8 cellular contexts compared by ENCODE assay signal in genomic region chr4:13483142-13484044, GRCh38. TPM values are rescaled to one million over a fixed set of nuclear protein-coding genes. Genes with fewer than 3 reads are reported as not detected.
DNase-seq lines count a peak whose midpoint lies in the region; ATAC-seq, FAIRE-seq and TF ChIP-seq lines count a peak whose summit lies in the region.

No MANE protein-coding gene starts in this region.

- H3K4me3 ChIP-seq in CD4-positive, alpha-beta memory T cell (ENCODE audit: low read length in 2 of 2) = peak overlapping the region; percentile 74 to 81
- H3K4me3 ChIP-seq in OCI-LY7 (ENCODE audit: low read depth, low read length, poor library complexity, severe bottlenecking) (peak overlapping the region; percentile 95), heart right ventricle (peak overlapping the region; percentile 71 to 85 (median 82)), parathyroid adenoma (ENCODE audit: low read depth, low read length) (peak overlapping the region; percentile 89)

- peak overlapping the region; percentile 93 for H3K27ac ChIP-seq in CD4-positive, alpha-beta memory T cell (ENCODE audit: low read depth, low read length)
- H3K27ac ChIP-seq in OCI-LY7 (ENCODE audit: low read depth, low read length, poor library complexity, severe bottlenecking) (peak overlapping the region; percentile 56), angular gyrus (ENCODE audit: low read depth, low read length) (peak overlapping the region; percentile 98), heart right ventricle (peak overlapping the region; percentile 77 to 98 (median 92)), parathyroid adenoma (peak overlapping the region; percentile 91)

- peaks cover 0 to 2% (median 0%) of the 10 kb centered on the region in 8 donors for H3K9me3 Mint-ChIP-seq in CD4-positive, alpha-beta memory T cell

- H3K4me2 ChIP-seq in OCI-LY7 (ENCODE audit: low read length) (peak overlapping the region; percentile 80), parathyroid adenoma (ENCODE audit: low read length) (peak overlapping the region; percentile 84)

- peak; percentile 44 for FAIRE-seq in GM19239 (lab: Jason Lieb, UNC)

- no peaks in the 10 kb centered on the region for H3K36me3 ChIP-seq in CD4-positive, alpha-beta memory T cell (ENCODE audit: insufficient read depth, low read length)
- H3K36me3 ChIP-seq in OCI-LY7 (ENCODE audit: insufficient read depth, low read length) = peaks cover 5% of the 10 kb centered on the region
- H3K36me3 ChIP-seq in heart right ventricle = peaks cover 0 to 12% (median 0%) of the 10 kb centered on the region in 9 donors
- H3K36me3 ChIP-seq in parathyroid adenoma (ENCODE audit: control insufficient read depth, insufficient read depth, low read length) = no peaks in the 10 kb centered on the region

- 3 to 5% methylated on average over 38 of the region's 38 CpGs for WGBS in heart right ventricle, 2 donors

- H3K79me2 ChIP-seq in OCI-LY7 (ENCODE audit: insufficient read depth, low read depth, low read length) (peaks cover 39% of the 10 kb centered on the region; the same call in 1 of the 2 replicates), parathyroid adenoma (no peaks in the 10 kb centered on the region)

- H4K20me1 ChIP-seq in OCI-LY7 (ENCODE audit: insufficient read depth, low read length) = no peaks in the 10 kb centered on the region

- peak overlapping the region; percentile 85 to 99 (median 96) for H3K27ac Mint-ChIP-seq in CD4-positive, alpha-beta memory T cell

- H3K4me3 Mint-ChIP-seq in CD4-positive, alpha-beta memory T cell = peak overlapping the region; percentile 73 to 94 (median 90)

- no peaks in the 10 kb centered on the region for H3K9me3 ChIP-seq in CD4-positive, alpha-beta memory T cell (ENCODE audit: control insufficient read depth in 1 of 2, low read length in 2 of 2)
- H3K9me3 ChIP-seq in OCI-LY7 (ENCODE audit: low read length) (no peaks in the 10 kb centered on the region), heart right ventricle (peaks cover 0 to 9% (median 0%) of the 10 kb centered on the region in 11 donors), parathyroid adenoma (ENCODE audit: control insufficient read depth, low read length) (no peaks in the 10 kb centered on the region)

- H3K9me2 ChIP-seq in OCI-LY7 (ENCODE audit: insufficient read depth, low read length) = no peaks in the 10 kb centered on the region

- ATAC-seq in HG03378 (IDR thresholded peaks at IDR 0.05; ENCODE audit: unreplicated experiment) (peak; percentile 1), heart right ventricle (peak; percentile 37 to 80 (median 52))

- no TSS peak for BruUV-seq in OCI-LY7 (replicated peaks; lab: Mats Ljungman, UMichigan)

- H2AFZ ChIP-seq in OCI-LY7 (ENCODE audit: low read length) = peak overlapping the region; percentile 96
- H2AFZ ChIP-seq in parathyroid adenoma = peak overlapping the region; percentile 90

- CTCF ChIA-PET in CD4-positive, alpha-beta memory T cell (lab: Charles Lee; ENCODE audit: partially characterized antibody) = no interaction called here
- CTCF ChIA-PET in OCI-LY7 (lab: Charles Lee; ENCODE audit: unreplicated experiment) = no interaction called here

- POLR2A ChIA-PET in CD4-positive, alpha-beta memory T cell (lab: Charles Lee; ENCODE audit: partially characterized antibody) = interaction anchor here (0.7 kb wide), 1 partner anchor 146 kb away, joined by 3 read pairs; no protein-coding TSS in a partner anchor
- POLR2A ChIA-PET in OCI-LY7 (lab: Charles Lee) = interaction anchor here (0.6 to 1.5 kb wide), 10 partner anchors 9 to 1517 kb away, joined by 3 to 9 read pairs (median 3); partner anchors contain the start of gene BOD1L1

- H3K27me3 ChIP-seq in CD4-positive, alpha-beta memory T cell (ENCODE audit: insufficient read depth, low read length) = no peaks in the 10 kb centered on the region
- H3K27me3 ChIP-seq in heart right ventricle (peaks cover 0 to 19% (median 0%) of the 10 kb centered on the region in 7 donors), parathyroid adenoma (ENCODE audit: control insufficient read depth, insufficient read depth, low read length) (no peaks in the 10 kb centered on the region)

- intact Hi-C loops in CD4-positive, alpha-beta memory T cell (cut with micrococcal nuclease) = loop anchor here (1.0 to 2.0 kb wide), 3 partner anchors 63 to 1519 kb away; partner anchors contain the start of genes BOD1L1 and CPEB2
- intact Hi-C loops in OCI-LY7 (cut with micrococcal nuclease; ENCODE audit: unreplicated experiment) = loop anchor here (2.0 to 5.0 kb wide), 3 partner anchors 63 to 1519 kb away; partner anchors contain the start of gene CPEB2
- intact Hi-C loops in heart right ventricle (cut with DNase I) = loop anchor here in 4 of 10 donors (5.0 to 10.0 kb wide), 4 partner anchors 69 to 224 kb away; partner anchors contain the start of gene BOD1L1 (in 2 of the 4)

- DNase-seq in CD4-positive, alpha-beta memory T cell = peak in 2 of 5 donors; percentile 29 to 41
- DNase-seq in GM19239 (ENCODE audit: insufficient read length, low spot score) = peak; percentile 3
- DNase-seq in OCI-LY7 (ENCODE audit: low spot score) = peak; percentile 24
- DNase-seq in heart right ventricle = peak in 1 of 2 donors; percentile 39
- DNase-seq in stimulated activated naive CD4-positive, alpha-beta T cell treated with Interleukin-2 at 50 U/mL for 16 hours (lab: John Stamatoyannopoulos, UW) = no peak

- H3K9ac ChIP-seq in parathyroid adenoma = peak overlapping the region; percentile 35

- H3K4me1 Mint-ChIP-seq in CD4-positive, alpha-beta memory T cell = peaks cover 14 to 27% (median 22%) of the 10 kb centered on the region in 4 donors

- peaks cover 6% of the 10 kb centered on the region in 2 donors for H3K27me3 Mint-ChIP-seq in CD4-positive, alpha-beta memory T cell

- peaks cover 19% of the 10 kb centered on the region for H3K4me1 ChIP-seq in CD4-positive, alpha-beta memory T cell (ENCODE audit: insufficient read depth, low read length)
- peaks cover 20% of the 10 kb centered on the region for H3K4me1 ChIP-seq in OCI-LY7 (ENCODE audit: insufficient read depth, low read length, poor library complexity, severe bottlenecking)
- H3K4me1 ChIP-seq in heart right ventricle = peaks cover 0 to 45% (median 28%) of the 10 kb centered on the region in 9 donors
- no peaks in the 10 kb centered on the region for H3K4me1 ChIP-seq in parathyroid adenoma

- peaks cover 0 to 6% of the 10 kb centered on the region in 2 donors for H3K36me3 Mint-ChIP-seq in CD4-positive, alpha-beta memory T cell

- TF ChIP-seq CTCF in OCI-LY7 (conservative IDR thresholded peaks at IDR 0.05; ENCODE audit: low read length) (no peak), heart right ventricle (IDR thresholded peaks at IDR 0.05) (no peak), parathyroid adenoma (IDR thresholded peaks at IDR 0.05) (no peak)

RNA-seq across cellular contexts. Expression of gene RAB28, which starts 0.7 kb away (rescaled TPM):
- 10 to 100 TPM; 13.3 to 14.0 TPM for total RNA-seq in CD4-positive, alpha-beta memory T cell
- 10 to 100 TPM; 17.8 to 20.6 TPM for polyA plus RNA-seq in CD4-positive, alpha-beta memory T cell
- 30.8 and 59.4 TPM in 2 replicates for total RNA-seq in OCI-LY7 (2014; rRNA removed; shearing (Covaris generic))
- 23.0 and 27.0 TPM in 2 replicates for total RNA-seq in OCI-LY7 (2022)
- 10 to 100 TPM; 13.5 to 27.5 (median 21.6) TPM for total RNA-seq in heart right ventricle
- polyA plus RNA-seq in heart right ventricle = 10 to 100 TPM; 12.7 to 18.9 TPM
